In genomic region chr10:113856563-113856962, GRCh38 we compare ENCODE assay signal across 12 cellular contexts. TPM values are rescaled to one million over a fixed set of nuclear protein-coding genes. Genes with fewer than 3 reads are reported as not detected.
DNase-seq lines count a peak whose midpoint lies in the region; ATAC-seq, FAIRE-seq and TF ChIP-seq lines count a peak whose summit lies in the region.
"Had no signal": no experiment of that assay in that cellular context is flagged by ENCODE, and none has a peak within 500 bp of the region (broad histone marks: within the 10 kb centered on the region; RNA-seq: fewer than 3 reads in every experiment).

No MANE protein-coding gene starts in this region.

- H2BK5ac ChIP-seq in H1 (ENCODE audit: low read depth, low read length), result no peak overlapping the region

- peak overlapping the region; percentile 91 for H3K4me3 Mint-ChIP-seq in osteocyte (ENCODE audit: unreplicated experiment)

- H4K5ac ChIP-seq in H1 (ENCODE audit: insufficient read length, low read depth, low read length), result no peak overlapping the region

- H2AFZ ChIP-seq in H1 (ENCODE audit: low read length), result no peak overlapping the region

- DNase-seq in GM12864 (ENCODE audit: low read depth), result no peak
- DNase-seq in NB4 (ENCODE audit: low read depth), result peak; percentile 27
- DNase-seq in H1 (ENCODE audit: low read depth in 1 of 2, low spot score in 2 of 2), result no peak
- DNase-seq in osteocyte (ENCODE audit: extremely low spot score, unreplicated experiment), result no peak
- no peak for DNase-seq in A172 (ENCODE audit: low spot score)
- DNase-seq: activated CD4-positive, CD25-positive, alpha-beta regulatory T cell treated with anti-CD3 and anti-CD28 coated beads, Interleukin-2, amount 50 U/mL, for 72 hours; cortex of kidney; midbrain; NCI-H1417 treated with DMSO at 0.1 percent for 48 hours had no signal

- peak overlapping the region; percentile 99 for H3K27ac Mint-ChIP-seq in osteocyte (ENCODE audit: unreplicated experiment)

- H3K18ac ChIP-seq in H1 (ENCODE audit: extremely low read depth, low read length), result no peak overlapping the region

- H3K36me3 Mint-ChIP-seq in osteocyte (ENCODE audit: unreplicated experiment), result peaks cover 24% of the 10 kb centered on the region

- no peak for FAIRE-seq in H1 (lab: Jason Lieb, UNC)

- TF ChIP-seq CTCF in GM12864 (IDR thresholded peaks at IDR 0.05; ENCODE audit: low read depth, low read length, missing control alignments), result no peak
- TF ChIP-seq CTCF in NB4 (IDR thresholded peaks at IDR 0.05; ENCODE audit: low read depth, low read length), result no peak
- no peak for TF ChIP-seq CTCF in H1 (IDR thresholded peaks at IDR 0.05; ENCODE audit: control extremely low read depth in 1 of 3, insufficient read depth in 1 of 3, low read depth in 1 of 3, low read length in 3 of 3)
- no peak for TF ChIP-seq CTCF in osteocyte (IDR thresholded peaks at IDR 0.05)

- no peak overlapping the region for H3K4ac ChIP-seq in H1 (replicated peaks; ENCODE audit: insufficient read length, low read depth, low read length)

- CTCF ChIA-PET in H1 (lab: Charles Lee; ENCODE audit: partially characterized antibody), result no interaction called here

- H3K9me3 Mint-ChIP-seq in osteocyte (ENCODE audit: unreplicated experiment), result peaks cover 8% of the 10 kb centered on the region

- no peak overlapping the region for H3K23ac ChIP-seq in H1 (ENCODE audit: insufficient read length)

- no peak for ATAC-seq in GM18517 (IDR thresholded peaks at IDR 0.05; ENCODE audit: unreplicated experiment)
- ATAC-seq in GM19023 (IDR thresholded peaks at IDR 0.05; ENCODE audit: unreplicated experiment), result no peak
- no peak for ATAC-seq in HG03354 (IDR thresholded peaks at IDR 0.05; ENCODE audit: poor library complexity, severe bottlenecking, unreplicated experiment)

- no peak overlapping the region for H4K91ac ChIP-seq in H1 (replicated peaks; ENCODE audit: insufficient read length, low read length)

- H3K27ac ChIP-seq in H1 (ENCODE audit: low read depth, low read length), result no peak overlapping the region

- TF ChIP-seq POLR2A in NB4 (IDR thresholded peaks at IDR 0.05; ENCODE audit: extremely low read depth, insufficient read length), result no peak
- no peak for TF ChIP-seq POLR2A in H1 (IDR thresholded peaks at IDR 0.05; ENCODE audit: control extremely low read depth in 1 of 2, low read depth in 2 of 2, low read length in 2 of 2)

- no peak overlapping the region for H2BK15ac ChIP-seq in H1 (ENCODE audit: low read length)

- H3K4me2 ChIP-seq in H1 (ENCODE audit: insufficient read depth in 1 of 2, low read depth in 2 of 2, low read length in 2 of 2), result peak overlapping the region; percentile 35 to 98; a peak in 2 of 4 replicates

- no peak overlapping the region for H2AK5ac ChIP-seq in H1 (ENCODE audit: low read depth, low read length)

- H4K8ac ChIP-seq in H1 (ENCODE audit: extremely low read depth, insufficient read depth, low read length), result no peak overlapping the region

- peaks cover 2% of the 10 kb centered on the region; the same call in 1 of the 2 replicates for H3K79me1 ChIP-seq in H1 (ENCODE audit: low read depth, low read length)

- H3K4me3 ChIP-seq in GM12864 (ENCODE audit: low read depth, low read length) (peak overlapping the region; percentile 100; the same call in 1 of the 2 replicates), NB4 (ENCODE audit: low read depth, low read length) (peak overlapping the region; percentile 91), H1 (ENCODE audit: extremely low read depth in 1 of 4, insufficient read depth in 2 of 4, low read depth in 3 of 4, low read length in 4 of 4) (peak overlapping the region in 1 of 4 experiments; percentile 98; a peak in 2 of 8 replicates)

- no peak overlapping the region for H2BK120ac ChIP-seq in H1 (replicated peaks; ENCODE audit: low read depth, low read length)

- no peak for TF ChIP-seq RAD21 in H1 (IDR thresholded peaks at IDR 0.05 in 1 of 2, conservative IDR thresholded peaks at IDR 0.05 in 1 of 2; ENCODE audit: low read depth in 2 of 2, low read length in 2 of 2)

- H3K79me2 ChIP-seq in H1 (ENCODE audit: control insufficient read depth in 1 of 2, insufficient read depth in 2 of 2, low read length in 2 of 2), result peaks cover 0 to 46% of the 10 kb centered on the region in 2 experiments; a peak in 2 of 4 replicates

- peaks cover 3 to 6% (median 4%) of the 10 kb centered on the region in 4 experiments; a peak in 5 of 7 replicates for H3K4me1 ChIP-seq in H1 (replicated peaks in 1 of 4; ENCODE audit: control insufficient read depth in 3 of 4, insufficient read depth in 4 of 4, low read length in 3 of 4)

- H3K27me3 ChIP-seq in H1 (replicated peaks in 1 of 4; ENCODE audit: control insufficient read depth in 3 of 4, extremely low read depth in 1 of 4, insufficient read depth in 3 of 4, low read length in 3 of 4), result no peaks in the 10 kb centered on the region

- H2BK20ac ChIP-seq in H1 (ENCODE audit: low read length), result no peak overlapping the region

- H3K9ac ChIP-seq in H1 (replicated peaks in 1 of 4; ENCODE audit: extremely low read depth in 1 of 4, low read depth in 3 of 4, low read length in 3 of 4), result peak overlapping the region in 1 of 4 experiments; percentile 49; a peak in 1 of 7 replicates

- POLR2A ChIA-PET in H1 (lab: Charles Lee; ENCODE audit: partially characterized antibody), result interaction anchor here (1.1 kb wide), 1 partner anchor 128 kb away, joined by 3 read pairs; no protein-coding TSS in a partner anchor

- TF ChIP-seq EP300 in H1 (IDR thresholded peaks at IDR 0.05; ENCODE audit: borderline replicate concordance in 1 of 2, low read depth in 2 of 2, low read length in 2 of 2), result no peak

- no peak overlapping the region for H3K14ac ChIP-seq in H1 (ENCODE audit: insufficient read length)

- no peak overlapping the region for H2BK12ac ChIP-seq in H1 (ENCODE audit: low read depth, low read length)

- peaks cover 43% of the 10 kb centered on the region for H3K4me1 Mint-ChIP-seq in osteocyte (ENCODE audit: unreplicated experiment)

- 83% methylated on average over 1 of the region's 1 CpG; no CpG with 5 or more reads in 1 of the 2 experiments for WGBS in H1 (ENCODE audit: extremely low coverage in 1 of 2, insufficient coverage in 1 of 2, insufficient read length in 1 of 2, insufficient replicate concordance in 2 of 2, low coverage in 1 of 2, low lambda C conversion rate in 2 of 2, missing lambda C conversion rate in 1 of 2), 2 experiments

- H4K20me1 ChIP-seq in H1 (replicated peaks in 1 of 2; ENCODE audit: control insufficient read depth in 1 of 2, insufficient read depth in 2 of 2, low read length in 2 of 2), result no peaks in the 10 kb centered on the region

- H3K9me3 ChIP-seq in H1 (ENCODE audit: insufficient read depth in 2 of 2, low read depth in 1 of 2, low read length in 1 of 2), result no peaks in the 10 kb centered on the region

- H3K27me3 Mint-ChIP-seq in osteocyte (ENCODE audit: unreplicated experiment), result no peaks in the 10 kb centered on the region

- H3K23me2 ChIP-seq in H1 (ENCODE audit: low read depth, low read length), result peaks cover 6% of the 10 kb centered on the region; the same call in 1 of the 2 replicates

- H3K36me3 ChIP-seq in H1 (ENCODE audit: control insufficient read depth in 2 of 4, insufficient read depth in 4 of 4, low read length in 3 of 4), result peaks cover 2 to 34% (median 13%) of the 10 kb centered on the region in 4 experiments; a peak in 6 of 8 replicates

- no peak overlapping the region for H3K56ac ChIP-seq in H1 (replicated peaks; ENCODE audit: insufficient read length, low read depth, low read length)

TF ChIP-seq in H1, 55 proteins besides CTCF, POLR2A, EP300 and RAD21 (continues in another document):
- no peak for TF ChIP-seq SP4 (IDR thresholded peaks at IDR 0.05; ENCODE audit: low read length)
- no peak for TF ChIP-seq JUND (IDR thresholded peaks at IDR 0.05; ENCODE audit: low read length)
- TF ChIP-seq, protein P1, sequence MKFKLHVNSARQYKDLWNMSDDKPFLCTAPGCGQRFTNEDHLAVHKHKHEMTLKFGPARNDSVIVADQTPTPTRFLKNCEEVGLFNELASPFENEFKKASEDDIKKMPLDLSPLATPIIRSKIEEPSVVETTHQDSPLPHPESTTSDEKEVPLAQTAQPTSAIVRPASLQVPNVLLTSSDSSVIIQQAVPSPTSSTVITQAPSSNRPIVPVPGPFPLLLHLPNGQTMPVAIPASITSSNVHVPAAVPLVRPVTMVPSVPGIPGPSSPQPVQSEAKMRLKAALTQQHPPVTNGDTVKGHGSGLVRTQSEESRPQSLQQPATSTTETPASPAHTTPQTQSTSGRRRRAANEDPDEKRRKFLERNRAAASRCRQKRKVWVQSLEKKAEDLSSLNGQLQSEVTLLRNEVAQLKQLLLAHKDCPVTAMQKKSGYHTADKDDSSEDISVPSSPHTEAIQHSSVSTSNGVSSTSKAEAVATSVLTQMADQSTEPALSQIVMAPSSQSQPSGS (IDR thresholded peaks at IDR 0.05; ENCODE audit: low read length), result no peak
- TF ChIP-seq SIX5 (IDR thresholded peaks at IDR 0.05; ENCODE audit: low read depth, low read length), result no peak
- TF ChIP-seq BCL11A (IDR thresholded peaks at IDR 0.05; ENCODE audit: low read depth in 2 of 2, low read length in 2 of 2), result no peak
- TF ChIP-seq TAF1 (IDR thresholded peaks at IDR 0.05; ENCODE audit: low read depth, low read length), result no peak
- no peak for TF ChIP-seq TBP (IDR thresholded peaks at IDR 0.05; ENCODE audit: low read depth, low read length)

RNA-seq across cellular contexts. Expression of gene NHLRC2, which starts 2.1 kb away (rescaled TPM):
- 21.6 and 25.6 TPM in 2 replicates for total RNA-seq in H1 (2021; fragmentation: NEBNext Ultra II Directional; extraction: Animal tissue kit (Norgen Biotek cat#: 25700))
- 4.4 and 4.9 TPM in 2 replicates for polyA plus RNA-seq in H1 (2011; rRNA removed)
- 6.7 TPM for polyA plus RNA-seq in H1 (2011; cell fraction: cytosol; rRNA removed)
- 7.0 TPM for polyA plus RNA-seq in H1 (2011; cell fraction: nucleus; rRNA removed)
- 3.9 to 5.5 TPM (median 4.8 TPM) in 4 replicates for polyA plus RNA-seq in H1 (2012, experiment 1 of 2)
- polyA plus RNA-seq in H1 (2012, experiment 2 of 2), result 0.29 TPM
- polyA plus RNA-seq in H1 (2013, experiment 1 of 2), result 6.4 TPM
- 5.6 TPM for polyA plus RNA-seq in H1 (2013, experiment 2 of 2)
- 34.1 and 36.0 TPM in 2 replicates for polyA minus RNA-seq in H1 (2011; rRNA and poly(A)+ RNA removed)
- polyA minus RNA-seq in H1 (2011; cell fraction: cytosol; rRNA and poly(A)+ RNA removed), result 14.3 TPM
- polyA minus RNA-seq in H1 (2011; cell fraction: nucleus; rRNA and poly(A)+ RNA removed), result 71.4 TPM
- 36.4 and 39.3 TPM in 2 replicates for total RNA-seq in osteocyte
- total RNA-seq in A172 (2014; rRNA removed; shearing (Covaris generic)), result 23.7 and 29.1 TPM in 2 replicates

RNA-seq across cellular contexts. Expression of gene DCLRE1A, which starts 2.7 kb away (rescaled TPM):
- total RNA-seq in H1 (2021; fragmentation: NEBNext Ultra II Directional; extraction: Animal tissue kit (Norgen Biotek cat#: 25700)), result 10.1 and 11.4 TPM in 2 replicates
- polyA plus RNA-seq in H1 (2011; rRNA removed), result 4.6 and 8.1 TPM in 2 replicates
- 7.5 TPM for polyA plus RNA-seq in H1 (2011; cell fraction: cytosol; rRNA removed)
- polyA plus RNA-seq in H1 (2011; cell fraction: nucleus; rRNA removed), result 4.4 TPM
- 6.0 to 9.4 TPM (median 7.2 TPM) in 4 replicates for polyA plus RNA-seq in H1 (2012, experiment 1 of 2)
- 0.47 TPM for polyA plus RNA-seq in H1 (2012, experiment 2 of 2)
- 6.0 TPM for polyA plus RNA-seq in H1 (2013, experiment 1 of 2)
- 6.0 TPM for polyA plus RNA-seq in H1 (2013, experiment 2 of 2)
- 13.5 and 17.7 TPM in 2 replicates for polyA minus RNA-seq in H1 (2011; rRNA and poly(A)+ RNA removed)
- 6.2 TPM for polyA minus RNA-seq in H1 (2011; cell fraction: cytosol; rRNA and poly(A)+ RNA removed)
- polyA minus RNA-seq in H1 (2011; cell fraction: nucleus; rRNA and poly(A)+ RNA removed), result 10.0 TPM
- total RNA-seq in osteocyte, result 7.3 and 8.1 TPM in 2 replicates
- 16.4 and 18.1 TPM in 2 replicates for total RNA-seq in A172 (2014; rRNA removed; shearing (Covaris generic))
